17 cellular contexts compared by ENCODE assay signal in genomic region chr2:159880729-159881128, GRCh38. TPM values are rescaled to one million over a fixed set of nuclear protein-coding genes. Genes with fewer than 3 reads are reported as not detected.
DNase-seq lines count a peak whose midpoint lies in the region; ATAC-seq and TF ChIP-seq lines count a peak whose summit lies in the region.
"Had no signal": no experiment of that assay in that cellular context is flagged by ENCODE, and none has a peak within 500 bp of the region (broad histone marks: within the 10 kb centered on the region; RNA-seq: fewer than 3 reads in every experiment).

No MANE protein-coding gene starts in this region.

- H3K27me3 ChIP-seq in neural progenitor cell = no peaks in the 10 kb centered on the region

- no peaks in the 10 kb centered on the region for H3K79me2 ChIP-seq in neural progenitor cell (ENCODE audit: low read depth)

- H3K9me3 ChIP-seq in neural progenitor cell (ENCODE audit: low read depth) = no peaks in the 10 kb centered on the region

- peaks cover 91% of the 10 kb centered on the region for H3K36me3 Mint-ChIP-seq in activated T-cell treated with anti-CD3 and anti-CD28 coated beads, Interleukin-2, amount 50 U/mL, for 24 hours (ENCODE audit: low read depth)
- peaks cover 42% of the 10 kb centered on the region for H3K36me3 Mint-ChIP-seq in activated T-cell treated with anti-CD3 and anti-CD28 coated beads, Interleukin-2, amount 50 U/mL, for 4 hours (ENCODE audit: insufficient read depth)
- no peaks in the 10 kb centered on the region for H3K36me3 Mint-ChIP-seq in neural progenitor cell
- H3K36me3 Mint-ChIP-seq in activated naive CD4-positive, alpha-beta T cell treated with anti-CD3 and anti-CD28 coated beads, Interleukin-2, amount 50 U/mL, for 72 hours = peaks cover 22 to 37% of the 10 kb centered on the region in 2 donors

- H3K9ac ChIP-seq in neural progenitor cell = no peak overlapping the region

- no peak for ATAC-seq in activated T-cell treated with anti-CD3 and anti-CD28 coated beads, Interleukin-2, amount 50 U/mL, for 4 hours
- ATAC-seq in activated naive CD4-positive, alpha-beta T cell treated with anti-CD3 and anti-CD28 coated beads, Interleukin-2, amount 50 U/mL, for 72 hours = no peak
- ATAC-seq: K562 had no signal

- no peaks in the 10 kb centered on the region for H3K36me3 ChIP-seq in neural progenitor cell

- peaks cover 55% of the 10 kb centered on the region for H3K4me1 Mint-ChIP-seq in activated T-cell treated with anti-CD3 and anti-CD28 coated beads, Interleukin-2, amount 50 U/mL, for 24 hours (ENCODE audit: low read depth)
- H3K4me1 Mint-ChIP-seq in activated T-cell treated with anti-CD3 and anti-CD28 coated beads, Interleukin-2, amount 50 U/mL, for 4 hours (ENCODE audit: low read depth) = peaks cover 21% of the 10 kb centered on the region
- peaks cover 9% of the 10 kb centered on the region for H3K4me1 Mint-ChIP-seq in neural progenitor cell
- H3K4me1 Mint-ChIP-seq: CD14-positive monocyte had no signal

- peak overlapping the region; percentile 94 for H3K27ac Mint-ChIP-seq in activated T-cell treated with anti-CD3 and anti-CD28 coated beads, Interleukin-2, amount 50 U/mL, for 24 hours
- H3K27ac Mint-ChIP-seq in neural progenitor cell = no peak overlapping the region
- H3K27ac Mint-ChIP-seq in activated naive CD4-positive, alpha-beta T cell treated with anti-CD3 and anti-CD28 coated beads, Interleukin-2, amount 50 U/mL, for 72 hours = no peak overlapping the region
- H3K27ac Mint-ChIP-seq: CD14-positive monocyte had no signal

- no peaks in the 10 kb centered on the region for H3F3A ChIP-seq in neural progenitor cell (ENCODE audit: low read depth)

- peaks cover 8% of the 10 kb centered on the region for H3K4me1 ChIP-seq in neural progenitor cell

- H3K9me3 Mint-ChIP-seq in activated T-cell treated with anti-CD3 and anti-CD28 coated beads, Interleukin-2, amount 50 U/mL, for 24 hours = no peaks in the 10 kb centered on the region
- H3K9me3 Mint-ChIP-seq in activated T-cell treated with anti-CD3 and anti-CD28 coated beads, Interleukin-2, amount 50 U/mL, for 4 hours = no peaks in the 10 kb centered on the region
- no peaks in the 10 kb centered on the region for H3K9me3 Mint-ChIP-seq in neural progenitor cell
- H3K9me3 Mint-ChIP-seq in activated naive CD4-positive, alpha-beta T cell treated with anti-CD3 and anti-CD28 coated beads, Interleukin-2, amount 50 U/mL, for 72 hours = no peaks in the 10 kb centered on the region

- H3K4me2 ChIP-seq in neural progenitor cell = no peak overlapping the region

- TF ChIP-seq RAD21 in Ishikawa (IDR thresholded peaks at IDR 0.05; ENCODE audit: low read depth) = 0 out of 2 replicates have a peak, but pooled peaks have one; percentile 5

- no peak overlapping the region for H3K4me3 ChIP-seq in neural progenitor cell
- H3K4me3 ChIP-seq: K562 had no signal

- H3K27ac ChIP-seq in neural progenitor cell = no peak overlapping the region

- DNase-seq in activated T-cell treated with anti-CD3 and anti-CD28 coated beads, Interleukin-2, amount 50 U/mL, for 24 hours = no peak
- no peak for DNase-seq in activated T-cell treated with anti-CD3 and anti-CD28 coated beads, Interleukin-2, amount 50 U/mL, for 4 hours
- peak; percentile 51 for DNase-seq in NCI-H345 treated with DMSO at 0.1 percent for 48 hours (lab: John Stamatoyannopoulos, UW; ENCODE audit: unreplicated experiment)
- DNase-seq in neural progenitor cell (ENCODE audit: low spot score) = peak; percentile 20
- no peak for DNase-seq in activated naive CD4-positive, alpha-beta T cell treated with anti-CD3 and anti-CD28 coated beads, Interleukin-2, amount 50 U/mL, for 72 hours (ENCODE audit: low spot score in 2 of 2)
- no peak for DNase-seq in kidney tubule cell (ENCODE audit: low spot score)
- no peak for DNase-seq in activated CD8-positive, alpha-beta memory T cell treated with anti-CD3 and anti-CD28 coated beads, Interleukin-2, amount 50 U/mL, for 48 hours
- DNase-seq: NCI-H1092 treated with DMSO at 0.1 percent for 48 hours, NCI-H1694, NCI-H2081 treated with DMSO at 0.1 percent for 48 hours, NCI-H226, OCI-M1, Right ventricle myocardium superior, SW 1271 had no signal

- no peak for TF ChIP-seq EP300 in Ishikawa (IDR thresholded peaks at IDR 0.05; ENCODE audit: borderline replicate concordance)

- H2AFZ ChIP-seq in neural progenitor cell (replicated peaks) = no peak overlapping the region

- no peak overlapping the region for H3K4me3 Mint-ChIP-seq in activated T-cell treated with anti-CD3 and anti-CD28 coated beads, Interleukin-2, amount 50 U/mL, for 24 hours
- no peak overlapping the region for H3K4me3 Mint-ChIP-seq in activated T-cell treated with anti-CD3 and anti-CD28 coated beads, Interleukin-2, amount 50 U/mL, for 4 hours
- H3K4me3 Mint-ChIP-seq in neural progenitor cell = no peak overlapping the region
- H3K4me3 Mint-ChIP-seq: CD14-positive monocyte had no signal

- H4K20me1 ChIP-seq in neural progenitor cell (ENCODE audit: low read depth) = no peaks in the 10 kb centered on the region

- no peaks in the 10 kb centered on the region for H3K27me3 Mint-ChIP-seq in activated T-cell treated with anti-CD3 and anti-CD28 coated beads, Interleukin-2, amount 50 U/mL, for 24 hours
- H3K27me3 Mint-ChIP-seq in activated T-cell treated with anti-CD3 and anti-CD28 coated beads, Interleukin-2, amount 50 U/mL, for 4 hours (ENCODE audit: low read depth) = no peaks in the 10 kb centered on the region
- H3K27me3 Mint-ChIP-seq in neural progenitor cell (ENCODE audit: insufficient read depth, low read depth) = no peaks in the 10 kb centered on the region

- no peak for TF ChIP-seq CTCF in neural progenitor cell (IDR thresholded peaks at IDR 0.05)

TF ChIP-seq in Ishikawa, 13 proteins besides CTCF, POLR2A, EP300 and RAD21:
- TF ChIP-seq ZBTB7A (IDR thresholded peaks at IDR 0.05; ENCODE audit: low read depth) (no peak), FOXM1 (IDR thresholded peaks at IDR 0.05; ENCODE audit: borderline replicate concordance, low read depth) (no peak), EGR1 (IDR thresholded peaks at IDR 0.05) (no peak), CEBPB (IDR thresholded peaks at IDR 0.05) (no peak), CREB1 (IDR thresholded peaks at IDR 0.05; ENCODE audit: low read depth) (no peak), MAX (IDR thresholded peaks at IDR 0.05) (no peak), REST (IDR thresholded peaks at IDR 0.05; ENCODE audit: low read depth) (no peak), TCF12 (IDR thresholded peaks at IDR 0.05; ENCODE audit: low read depth) (peak; percentile 70), YY1 (IDR thresholded peaks at IDR 0.05; ENCODE audit: low read depth) (no peak), TAF1 (IDR thresholded peaks at IDR 0.05; ENCODE audit: low read depth) (no peak), USF1 (IDR thresholded peaks at IDR 0.05) (peak; percentile 3; the same call in 1 of the 2 replicates), TEAD4 (IDR thresholded peaks at IDR 0.05) (peak; percentile 66), NFIC (IDR thresholded peaks at IDR 0.05) (peak; percentile 56)

RNA-seq across cellular contexts. Expression of gene LY75, which starts 23.8 kb away (rescaled TPM):
- 10 to 100 TPM; 18.8 to 44.7 (median 25.8) TPM for total RNA-seq in activated T-cell treated with anti-CD3 and anti-CD28 coated beads, Interleukin-2, amount 50 U/mL, for 4 hours
- 0.25 and 0.39 TPM in 2 replicates for total RNA-seq in neural progenitor cell (ENCODE audit: low replicate concordance)
- 10 to 100 TPM; 20.4 to 35.1 TPM for total RNA-seq in activated naive CD4-positive, alpha-beta T cell treated with anti-CD3 and anti-CD28 coated beads, Interleukin-2, amount 50 U/mL, for 72 hours

Comparison
In these comparisons a context has a peak if more than half of its experiments do, and no peak if none do; other contexts are left out.
1. DNase-seq: peak in NCI-H345 treated with DMSO at 0.1 percent for 48 hours (single experiment) and neural progenitor cell (single experiment); none in activated T-cell treated with anti-CD3 and anti-CD28 coated beads, Interleukin-2, amount 50 U/mL, for 24 hours (single experiment), activated T-cell treated with anti-CD3 and anti-CD28 coated beads, Interleukin-2, amount 50 U/mL, for 4 hours (single experiment), activated naive CD4-positive, alpha-beta T cell treated with anti-CD3 and anti-CD28 coated beads, Interleukin-2, amount 50 U/mL, for 72 hours (0 of 2), kidney tubule cell (single experiment) and activated CD8-positive, alpha-beta memory T cell treated with anti-CD3 and anti-CD28 coated beads, Interleukin-2, amount 50 U/mL, for 48 hours (single experiment).
2. RNA of gene LY75, which starts 23.8 kb away (total RNA-seq): 20.4 to 35.1 TPM in activated naive CD4-positive, alpha-beta T cell treated with anti-CD3 and anti-CD28 coated beads, Interleukin-2, amount 50 U/mL, for 72 hours and 18.8 to 44.7 TPM in activated T-cell treated with anti-CD3 and anti-CD28 coated beads, Interleukin-2, amount 50 U/mL, for 4 hours; 0.25 to 0.39 TPM in neural progenitor cell; every median in the first group is over 10 times any median in the second.